22 cellular contexts compared by ENCODE assay signal in the genomic region with DNA sequence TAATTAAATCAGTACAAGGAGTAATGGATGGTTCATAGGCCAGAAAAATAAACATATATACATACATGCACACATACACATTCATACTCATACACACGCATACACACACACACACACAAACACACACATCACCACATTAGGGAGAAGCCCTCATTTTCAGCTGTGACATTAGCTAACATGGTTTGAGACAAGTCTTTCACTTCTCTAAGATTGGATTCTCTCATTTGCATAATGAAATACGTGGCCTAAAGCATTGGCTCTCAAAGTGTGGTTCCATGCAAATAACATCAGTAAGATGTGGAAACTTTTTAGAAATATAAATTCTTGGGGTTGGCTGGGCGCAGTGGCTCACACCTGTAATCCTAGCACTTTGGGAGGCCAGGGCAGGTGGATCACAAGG.
"Had no signal": no experiment of that assay in that cellular context is flagged by ENCODE, and none has a peak within 500 bp of the region (broad histone marks: within the 10 kb centered on the region; RNA-seq: fewer than 3 reads in every experiment).

No MANE protein-coding gene starts in this region.

- DNase-seq: colonic mucosa; cortex of kidney; effector CD8-positive, alpha-beta T cell; effector memory CD8-positive, alpha-beta T cell; endodermal cell; erythroblast; esophagus squamous epithelium; foreskin fibroblast; foreskin melanocyte; gastrocnemius medialis; glutamatergic neuron; head of caudate nucleus; hypothalamus; left cardiac atrium; left lung; left ventricle myocardium superior; lower lobe of right lung; mesenchymal stem cell; mucosa of descending colon; naive thymus-derived CD4-positive, alpha-beta T cell; natural killer cell had no signal

- ATAC-seq: effector memory CD8-positive, alpha-beta T cell; esophagus mucosa; gastrocnemius medialis; left cardiac atrium; left lung; left ventricle myocardium superior; lower lobe of right lung; mucosa of descending colon; naive thymus-derived CD4-positive, alpha-beta T cell; natural killer cell had no signal
